Comparison of ENCODE assay signal across 1 cellular context in the genomic region with DNA sequence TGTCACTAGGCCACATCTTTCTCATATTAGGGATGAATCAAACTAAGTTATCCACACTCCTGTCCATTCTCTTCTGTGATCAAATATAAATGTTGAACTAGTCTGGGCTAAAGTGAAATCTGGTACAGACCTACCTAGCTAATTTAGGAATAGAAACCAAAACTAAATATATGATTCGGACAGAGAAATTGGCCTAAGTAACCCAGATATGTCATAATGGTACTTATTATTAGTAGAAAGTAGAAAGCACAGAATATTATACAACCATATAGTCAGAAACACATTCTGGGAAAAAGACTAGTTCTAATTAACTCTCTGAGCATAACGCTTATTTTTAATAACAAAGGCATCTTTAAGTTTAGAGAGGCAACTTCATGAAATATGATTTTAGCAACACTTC.
TF ChIP-seq lines count a peak whose summit lies in the region.

No MANE protein-coding gene starts in this region.

TF ChIP-seq in HepG2, 621 proteins besides CTCF, POLR2A, EP300 and RAD21 (continued from another document):
- TF ChIP-seq, protein P1, sequence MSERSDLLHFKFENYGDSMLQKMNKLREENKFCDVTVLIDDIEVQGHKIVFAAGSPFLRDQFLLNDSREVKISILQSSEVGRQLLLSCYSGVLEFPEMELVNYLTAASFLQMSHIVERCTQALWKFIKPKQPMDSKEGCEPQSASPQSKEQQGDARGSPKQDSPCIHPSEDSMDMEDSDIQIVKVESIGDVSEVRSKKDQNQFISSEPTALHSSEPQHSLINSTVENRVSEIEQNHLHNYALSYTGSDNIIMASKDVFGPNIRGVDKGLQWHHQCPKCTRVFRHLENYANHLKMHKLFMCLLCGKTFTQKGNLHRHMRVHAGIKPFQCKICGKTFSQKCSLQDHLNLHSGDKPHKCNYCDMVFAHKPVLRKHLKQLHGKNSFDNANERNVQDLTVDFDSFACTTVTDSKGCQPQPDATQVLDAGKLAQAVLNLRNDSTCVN (CRISPR knock-in tag; IDR thresholded peaks at IDR 0.05; ENCODE audit: borderline replicate concordance) = no peak
- TF ChIP-seq BORCS8-MEF2B (CRISPR knock-in tag; IDR thresholded peaks at IDR 0.05) (no peak), ZNF20 (CRISPR knock-in tag; IDR thresholded peaks at IDR 0.05) (no peak), HDAC6 (IDR thresholded peaks at IDR 0.05; ENCODE audit: low read depth, low read length) (no peak)
- TF ChIP-seq, protein P2, sequence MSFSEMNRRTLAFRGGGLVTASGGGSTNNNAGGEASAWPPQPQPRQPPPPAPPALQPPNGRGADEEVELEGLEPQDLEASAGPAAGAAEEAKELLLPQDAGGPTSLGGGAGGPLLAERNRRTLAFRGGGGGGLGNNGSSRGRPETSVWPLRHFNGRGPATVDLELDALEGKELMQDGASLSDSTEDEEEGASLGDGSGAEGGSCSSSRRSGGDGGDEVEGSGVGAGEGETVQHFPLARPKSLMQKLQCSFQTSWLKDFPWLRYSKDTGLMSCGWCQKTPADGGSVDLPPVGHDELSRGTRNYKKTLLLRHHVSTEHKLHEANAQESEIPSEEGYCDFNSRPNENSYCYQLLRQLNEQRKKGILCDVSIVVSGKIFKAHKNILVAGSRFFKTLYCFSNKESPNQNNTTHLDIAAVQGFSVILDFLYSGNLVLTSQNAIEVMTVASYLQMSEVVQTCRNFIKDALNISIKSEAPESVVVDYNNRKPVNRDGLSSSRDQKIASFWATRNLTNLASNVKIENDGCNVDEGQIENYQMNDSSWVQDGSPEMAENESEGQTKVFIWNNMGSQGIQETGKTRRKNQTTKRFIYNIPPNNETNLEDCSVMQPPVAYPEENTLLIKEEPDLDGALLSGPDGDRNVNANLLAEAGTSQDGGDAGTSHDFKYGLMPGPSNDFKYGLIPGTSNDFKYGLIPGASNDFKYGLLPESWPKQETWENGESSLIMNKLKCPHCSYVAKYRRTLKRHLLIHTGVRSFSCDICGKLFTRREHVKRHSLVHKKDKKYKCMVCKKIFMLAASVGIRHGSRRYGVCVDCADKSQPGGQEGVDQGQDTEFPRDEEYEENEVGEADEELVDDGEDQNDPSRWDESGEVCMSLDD (CRISPR knock-in tag; IDR thresholded peaks at IDR 0.05; ENCODE audit: borderline replicate concordance) = no peak
